In genomic region chr2:128178650-128179460, GRCh38 we compare ENCODE assay signal across 8 cellular contexts.
DNase-seq lines count a peak whose midpoint lies in the region; ATAC-seq and TF ChIP-seq lines count a peak whose summit lies in the region.

No MANE protein-coding gene starts in this region.

- POLR2A ChIA-PET in naive thymus-derived CD4-positive, alpha-beta T cell (lab: Charles Lee) = no interaction called here

- H3K4me1 ChIP-seq in BLaER1 (peaks cover 22% of the 10 kb centered on the region), transverse colon (no peaks in the 10 kb centered on the region)
- no peaks in the 10 kb centered on the region for H3K4me1 ChIP-seq in naive thymus-derived CD4-positive, alpha-beta T cell (ENCODE audit: control insufficient read depth in 2 of 2, insufficient read depth in 2 of 2, low read length in 2 of 2)

- no peak for TF ChIP-seq POLR2A in NB4 (IDR thresholded peaks at IDR 0.05; ENCODE audit: extremely low read depth, insufficient read length)
- TF ChIP-seq POLR2A in transverse colon (IDR thresholded peaks at IDR 0.05) = no peak

- H3K4me2 ChIP-seq in BLaER1 = peak overlapping the region; percentile 55

- H3K27ac ChIP-seq in BLaER1 (no peak overlapping the region), transverse colon (peak overlapping the region; percentile 59 to 66 (median 62))
- no peak overlapping the region for H3K27ac ChIP-seq in naive thymus-derived CD4-positive, alpha-beta T cell (ENCODE audit: low read depth, low read length)

- CTCF ChIA-PET in naive thymus-derived CD4-positive, alpha-beta T cell (lab: Charles Lee) = interaction anchor here (0.7 kb wide), 1 partner anchor 55 kb away, joined by 3 read pairs; no protein-coding TSS in a partner anchor

- no peak overlapping the region; the same call in 1 of the 2 replicates for H3K9ac ChIP-seq in BLaER1

- H3K36me3 ChIP-seq in BLaER1 (peaks cover 91% of the 10 kb centered on the region), transverse colon (peaks cover 0 to 45% (median 20%) of the 10 kb centered on the region in 4 donors)
- H3K36me3 ChIP-seq in naive thymus-derived CD4-positive, alpha-beta T cell (ENCODE audit: control insufficient read depth in 2 of 3, insufficient read depth in 3 of 3, low read length in 3 of 3) = peaks cover 31 to 81% (median 48%) of the 10 kb centered on the region in 3 experiments

- H3K4me3 ChIP-seq in BLaER1 = no peak overlapping the region
- no peak overlapping the region for H3K4me3 ChIP-seq in NB4 (ENCODE audit: low read depth, low read length)
- no peak overlapping the region for H3K4me3 ChIP-seq in naive thymus-derived CD4-positive, alpha-beta T cell (ENCODE audit: low read length)
- no peak overlapping the region for H3K4me3 ChIP-seq in transverse colon

- H3K9me3 ChIP-seq in BLaER1 = no peaks in the 10 kb centered on the region
- H3K9me3 ChIP-seq in naive thymus-derived CD4-positive, alpha-beta T cell (ENCODE audit: control insufficient read depth in 2 of 3, low read length in 3 of 3) = no peaks in the 10 kb centered on the region
- H3K9me3 ChIP-seq in transverse colon = no peaks in the 10 kb centered on the region

- peaks cover 0 to 8% (median 0%) of the 10 kb centered on the region in 7 donors for H3K4me1 Mint-ChIP-seq in naive thymus-derived CD4-positive, alpha-beta T cell

- H3K27me3 Mint-ChIP-seq in naive thymus-derived CD4-positive, alpha-beta T cell = no peaks in the 10 kb centered on the region

- H3K36me3 Mint-ChIP-seq in naive thymus-derived CD4-positive, alpha-beta T cell = peaks cover 30 to 79% (median 51%) of the 10 kb centered on the region in 5 donors

- 52 to 60% methylated on average over 4 to 9 of the region's 9 CpGs for WGBS in transverse colon (ENCODE audit: low coverage in 1 of 2), 2 donors

- TF ChIP-seq CTCF in NB4 (IDR thresholded peaks at IDR 0.05; ENCODE audit: low read depth, low read length) = peak; percentile 73
- peak; percentile 65 to 85 (median 75) for TF ChIP-seq CTCF in transverse colon (IDR thresholded peaks at IDR 0.05)

- no peak overlapping the region for H3K4me3 Mint-ChIP-seq in naive thymus-derived CD4-positive, alpha-beta T cell

- no peak overlapping the region for H3K27ac Mint-ChIP-seq in naive thymus-derived CD4-positive, alpha-beta T cell

- H3K27me3 ChIP-seq in BLaER1 = no peaks in the 10 kb centered on the region
- H3K27me3 ChIP-seq in naive thymus-derived CD4-positive, alpha-beta T cell (ENCODE audit: control insufficient read depth in 2 of 2, insufficient read depth in 2 of 2, low read length in 2 of 2) = no peaks in the 10 kb centered on the region
- H3K27me3 ChIP-seq in transverse colon = no peaks in the 10 kb centered on the region

- DNase-seq in GM19240 (ENCODE audit: insufficient read length, low spot score) (peak; percentile 10), NB4 (ENCODE audit: low read depth) (peak; percentile 56), transverse colon (peak; percentile 75)
- DNase-seq in activated CD4-positive, alpha-beta T cell treated with anti-CD3 and anti-CD28 coated beads, Interleukin-2, amount 50 U/mL, for 48 hours = peak; percentile 43 to 54
- DNase-seq in naive thymus-derived CD4-positive, alpha-beta T cell = peak in 8 of 9 donors; percentile 19 to 53 (median 36)

- in situ Hi-C loops in transverse colon (cut with MboI; ENCODE audit: low pct_ligation_motif_present in 1 of 4, low pct_unique_long_range_greater_than_20kb in 1 of 4, low sequenced_read_pairs in 3 of 4) = loop anchor here in 1 of 4 donors (10.0 kb wide), 1 partner anchor 56 kb away; no protein-coding TSS in a partner anchor

- H4K20me1 ChIP-seq in BLaER1 = no peaks in the 10 kb centered on the region

- ATAC-seq in esophagus mucosa (peak; percentile 82), GM21526 (IDR thresholded peaks at IDR 0.05; ENCODE audit: low FRiP score, unreplicated experiment) (no peak)
- ATAC-seq in naive thymus-derived CD4-positive, alpha-beta T cell = peak; percentile 92

- intact Hi-C loops in naive thymus-derived CD4-positive, alpha-beta T cell (cut with micrococcal nuclease) = loop anchor here (1.0 to 5.0 kb wide), 3 partner anchors 54 to 1668 kb away; partner anchors contain the start of gene HS6ST1 (in 1 of the 2)
- intact Hi-C loops in transverse colon (cut with DNase I; ENCODE audit: low total_unique reads) = loop anchor here (5.0 to 10.0 kb wide), 2 partner anchors 53 to 136 kb away; partner anchors contain the start of gene HS6ST1

- no peaks in the 10 kb centered on the region for H3K9me3 Mint-ChIP-seq in naive thymus-derived CD4-positive, alpha-beta T cell

- peak; percentile 90 for TF ChIP-seq EP300 in transverse colon (IDR thresholded peaks at IDR 0.05; ENCODE audit: low read depth)

Comparison
In these comparisons a context has a peak if more than half of its experiments do, and no peak if none do; other contexts are left out.
1. H3K27ac ChIP-seq: peak in transverse colon (4 of 4); none in BLaER1 (single experiment) and naive thymus-derived CD4-positive, alpha-beta T cell (single experiment).
2. DNase-seq: peak in every context shown above with its lines; median percentile 75 in transverse colon; 56 in NB4; 48 in activated CD4-positive, alpha-beta T cell treated with anti-CD3 and anti-CD28 coated beads, Interleukin-2, amount 50 U/mL, for 48 hours; 36 in naive thymus-derived CD4-positive, alpha-beta T cell; 10 in GM19240.